In the genomic region with DNA sequence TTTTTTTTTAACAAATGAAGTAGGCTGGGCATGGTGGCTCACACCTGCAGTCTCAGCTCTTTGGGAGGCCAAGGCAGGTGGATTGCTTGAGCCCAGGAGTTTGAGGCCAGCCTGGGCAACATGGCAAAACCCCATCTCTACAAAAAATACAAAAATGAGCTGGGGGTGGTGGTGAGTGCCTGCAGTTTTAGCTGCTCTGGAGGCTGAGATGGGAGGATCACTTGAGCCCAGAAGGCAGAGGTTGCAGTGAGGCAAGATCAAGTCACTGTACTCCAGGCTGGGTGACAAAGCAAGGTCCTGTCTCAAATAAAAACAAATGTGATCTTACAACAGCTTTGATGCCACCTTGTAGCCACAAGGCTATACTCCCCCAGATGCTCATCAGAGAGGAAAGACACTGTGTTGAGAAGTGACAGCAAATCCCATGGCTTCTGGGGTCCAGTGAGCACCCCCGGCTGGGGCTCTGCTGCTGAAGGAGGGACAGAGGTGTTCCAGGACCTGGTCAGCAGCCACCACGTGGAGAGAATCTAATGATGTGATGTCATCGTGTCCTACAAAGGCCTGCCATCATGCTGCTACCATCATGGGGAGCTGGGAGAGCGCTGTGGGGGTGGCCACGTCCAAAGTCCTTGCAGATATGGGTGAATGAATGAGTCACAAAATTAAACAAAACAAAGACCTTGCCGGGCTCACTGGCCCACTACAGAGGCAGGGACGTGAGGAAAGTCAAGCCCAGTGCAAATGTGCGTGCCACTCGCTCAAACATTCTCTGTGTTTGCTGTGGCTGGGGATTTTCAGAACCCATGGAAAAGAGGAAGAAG, we compare ENCODE assay signal across 1 cellular context.
TF ChIP-seq lines count a peak whose summit lies in the region.

No MANE protein-coding gene starts in this region.

TF ChIP-seq in IMR-90, 13 proteins besides CTCF, POLR2A, EP300 and RAD21 (continued from another document):
- TF ChIP-seq USF2 (IDR thresholded peaks at IDR 0.05; ENCODE audit: low read depth, low read length): 0 out of 2 replicates have a peak, but pooled peaks have one; percentile 19
- no peak for TF ChIP-seq FOS (IDR thresholded peaks at IDR 0.05; ENCODE audit: low read depth, low read length)
- peak; percentile 87 for TF ChIP-seq MXI1 (IDR thresholded peaks at IDR 0.05; ENCODE audit: borderline replicate concordance, low read depth, low read length)
- TF ChIP-seq BHLHE40 (IDR thresholded peaks at IDR 0.05; ENCODE audit: low read depth, low read length): no peak
- no peak for TF ChIP-seq CEBPB (IDR thresholded peaks at IDR 0.05; ENCODE audit: low read depth, low read length)
